ENCODE assay signal across 9 cellular contexts in genomic region chr10:110355922-110356627, GRCh38. TPM values are rescaled to one million over a fixed set of nuclear protein-coding genes. Genes with fewer than 3 reads are reported as not detected.
DNase-seq lines count a peak whose midpoint lies in the region; ATAC-seq and TF ChIP-seq lines count a peak whose summit lies in the region.
"Had no signal": no experiment of that assay in that cellular context is flagged by ENCODE, and none has a peak within 500 bp of the region (broad histone marks: within the 10 kb centered on the region; RNA-seq: fewer than 3 reads in every experiment).

No MANE protein-coding gene starts in this region.

- no peaks in the 10 kb centered on the region for H4K20me1 ChIP-seq in SU-DHL-6 (ENCODE audit: low read depth, low read length)

- DNase-seq in sigmoid colon (no peak), gastrocnemius medialis (no peak), Right ventricle myocardium superior (no peak), NCI-H345 (lab: John Stamatoyannopoulos, UW) (no peak)
- DNase-seq: KG1 had no signal

- H3K4me1 ChIP-seq in mucosa of rectum (ENCODE audit: control insufficient read depth in 2 of 2, insufficient read depth in 2 of 2, low read length in 2 of 2) (peaks cover 0 to 5% of the 10 kb centered on the region in 2 donors), sigmoid colon (peaks cover 0 to 60% (median 45%) of the 10 kb centered on the region in 4 donors), gastrocnemius medialis (no peaks in the 10 kb centered on the region)

- WGBS in sigmoid colon, 2 donors = 68 to 72% methylated on average over 9 of the region's 9 CpGs

- ATAC-seq in GM18858 (IDR thresholded peaks at IDR 0.05; ENCODE audit: unreplicated experiment) (peak; percentile 0), HG02759 (IDR thresholded peaks at IDR 0.05; ENCODE audit: unreplicated experiment) (peak; percentile 22), gastrocnemius medialis (no peak), Right ventricle myocardium superior (ENCODE audit: poor library complexity) (no peak)

- no peaks in the 10 kb centered on the region for H3K36me3 ChIP-seq in SU-DHL-6 (ENCODE audit: low read length)
- no peaks in the 10 kb centered on the region for H3K36me3 ChIP-seq in mucosa of rectum (ENCODE audit: control insufficient read depth in 2 of 2, insufficient read depth in 2 of 2, low read length in 2 of 2)
- no peaks in the 10 kb centered on the region for H3K36me3 ChIP-seq in sigmoid colon
- H3K36me3 ChIP-seq in gastrocnemius medialis = no peaks in the 10 kb centered on the region

- peak overlapping the region; percentile 82 for H3K4me2 ChIP-seq in SU-DHL-6 (ENCODE audit: low read depth, low read length, poor library complexity, severe bottlenecking)

- TF ChIP-seq POLR2A in sigmoid colon (IDR thresholded peaks at IDR 0.05) = no peak
- no peak for TF ChIP-seq POLR2A in gastrocnemius medialis (IDR thresholded peaks at IDR 0.05)

- H3K9me3 ChIP-seq in SU-DHL-6 (ENCODE audit: insufficient read depth, low read length) = no peaks in the 10 kb centered on the region
- no peaks in the 10 kb centered on the region for H3K9me3 ChIP-seq in mucosa of rectum (ENCODE audit: control insufficient read depth in 2 of 2, low read length in 2 of 2)
- H3K9me3 ChIP-seq in sigmoid colon = no peaks in the 10 kb centered on the region
- no peaks in the 10 kb centered on the region for H3K9me3 ChIP-seq in gastrocnemius medialis

- H3K27ac ChIP-seq in SU-DHL-6 (ENCODE audit: low read depth, low read length) = peak overlapping the region; percentile 100
- H3K27ac ChIP-seq in mucosa of rectum (ENCODE audit: low read depth in 2 of 2, low read length in 2 of 2) = peak overlapping the region; percentile 49 to 77
- H3K27ac ChIP-seq in sigmoid colon = peak overlapping the region in 2 of 4 donors; percentile 50 to 69
- H3K27ac ChIP-seq in gastrocnemius medialis = no peak overlapping the region

- intact Hi-C loops in sigmoid colon (cut with DNase I) = loop anchor here (2.0 kb wide), 1 partner anchor 141 kb away; the partner anchor contains the start of gene DUSP5
- intact Hi-C loops in gastrocnemius medialis (cut with DNase I; ENCODE audit: low total_unique reads) = loop anchor here (10.0 kb wide), 1 partner anchor 99 kb away; no protein-coding TSS in a partner anchor
- intact Hi-C loops in Right ventricle myocardium superior (cut with DNase I) = loop anchor here (2.0 kb wide), 2 partner anchors 143 to 179 kb away; no protein-coding TSS in a partner anchor

- H3K4me3 ChIP-seq in SU-DHL-6 (ENCODE audit: insufficient read depth, low read length, poor library complexity, severe bottlenecking) = peak overlapping the region; percentile 39
- H3K4me3 ChIP-seq in mucosa of rectum (ENCODE audit: low read length in 2 of 2) = peak overlapping the region in 1 of 2 donors; percentile 32
- no peak overlapping the region for H3K4me3 ChIP-seq in sigmoid colon
- H3K4me3 ChIP-seq in gastrocnemius medialis = no peak overlapping the region

- H3K9me2 ChIP-seq in SU-DHL-6 (replicated peaks; ENCODE audit: insufficient read depth, low read length) = no peaks in the 10 kb centered on the region

- peak overlapping the region; percentile 74 for H3K9ac ChIP-seq in SU-DHL-6 (ENCODE audit: low read length)
- peak overlapping the region in 1 of 2 donors; percentile 18 for H3K9ac ChIP-seq in mucosa of rectum (ENCODE audit: low read depth in 1 of 2, low read length in 2 of 2)

- TF ChIP-seq CTCF in SU-DHL-6 (IDR thresholded peaks at IDR 0.05; ENCODE audit: insufficient read depth, low read length, poor library complexity, severe bottlenecking) = no peak
- TF ChIP-seq CTCF in sigmoid colon (IDR thresholded peaks at IDR 0.05) = no peak
- no peak for TF ChIP-seq CTCF in gastrocnemius medialis (IDR thresholded peaks at IDR 0.05 in 4 of 5, conservative IDR thresholded peaks at IDR 0.05 in 1 of 5)

- no peak for TF ChIP-seq EP300 in sigmoid colon (IDR thresholded peaks at IDR 0.05)

- in situ Hi-C loops in gastrocnemius medialis (cut with MboI; ENCODE audit: low sequenced_read_pairs in 4 of 4) = no loop called here

- H3K27me3 ChIP-seq in SU-DHL-6 (ENCODE audit: low read length) = no peaks in the 10 kb centered on the region
- peaks cover 0 to 8% of the 10 kb centered on the region in 2 donors for H3K27me3 ChIP-seq in mucosa of rectum (ENCODE audit: control insufficient read depth in 2 of 2, insufficient read depth in 2 of 2, low read length in 2 of 2)
- H3K27me3 ChIP-seq in sigmoid colon = no peaks in the 10 kb centered on the region
- H3K27me3 ChIP-seq in gastrocnemius medialis = peaks cover 0 to 6% (median 3%) of the 10 kb centered on the region in 3 donors

- H2AFZ ChIP-seq in SU-DHL-6 (ENCODE audit: low read depth, low read length, severe bottlenecking) = no peak overlapping the region

- no peaks in the 10 kb centered on the region for H3K79me2 ChIP-seq in SU-DHL-6 (ENCODE audit: insufficient read depth, low read length)

- peaks cover 47% of the 10 kb centered on the region for H3F3A ChIP-seq in SU-DHL-6 (ENCODE audit: insufficient read depth)

RNA-seq across cellular contexts. Expression of gene SMNDC1, which starts 51.4 kb away (rescaled TPM):
- total RNA-seq in sigmoid colon (10 to 100 TPM; 13.3 to 19.7 (median 14.7) TPM), gastrocnemius medialis (10 to 100 TPM in 2 of 4 donors, 1 to 10 TPM in 2; 7.3 to 23.9 (median 10.0) TPM), Right ventricle myocardium superior (25.0 TPM)
- polyA plus RNA-seq in sigmoid colon = 10 to 100 TPM; 10.2 to 13.2 (median 11.9) TPM

Comparison
In these comparisons a context has a peak if more than half of its experiments do, and no peak if none do; other contexts are left out.
1. ATAC-seq: peak in GM18858 (single experiment) and HG02759 (single experiment); none in gastrocnemius medialis (0 of 2) and Right ventricle myocardium superior (single experiment).
2. H3K27ac ChIP-seq: peak in SU-DHL-6 (single experiment) and mucosa of rectum (2 of 2); none in gastrocnemius medialis (0 of 4).